In genomic region chr2:212066546-212066945, GRCh38 we compare ENCODE assay signal across 7 cellular contexts.
"Had no signal": no experiment of that assay in that cellular context is flagged by ENCODE, and none has a peak within 500 bp of the region (broad histone marks: within the 10 kb centered on the region; RNA-seq: fewer than 3 reads in every experiment).

No MANE protein-coding gene starts in this region.

- H3K4me3 ChIP-seq: GM23338 had no signal

- H3K4me2 ChIP-seq: GM23338 had no signal

- H2AFZ ChIP-seq: GM23338 had no signal

- H3K9me3 Mint-ChIP-seq: GM23338, H9 had no signal

- DNase-seq: H9, HCEC 1CT, IMR-90 had no signal

- FAIRE-seq: H1, H54, HTR-8/SVneo had no signal

- H3K4me3 Mint-ChIP-seq: GM23338, H9 had no signal

- H3K27ac Mint-ChIP-seq: GM23338, H9 had no signal

- ATAC-seq: GM23338 had no signal
